In the genomic region with DNA sequence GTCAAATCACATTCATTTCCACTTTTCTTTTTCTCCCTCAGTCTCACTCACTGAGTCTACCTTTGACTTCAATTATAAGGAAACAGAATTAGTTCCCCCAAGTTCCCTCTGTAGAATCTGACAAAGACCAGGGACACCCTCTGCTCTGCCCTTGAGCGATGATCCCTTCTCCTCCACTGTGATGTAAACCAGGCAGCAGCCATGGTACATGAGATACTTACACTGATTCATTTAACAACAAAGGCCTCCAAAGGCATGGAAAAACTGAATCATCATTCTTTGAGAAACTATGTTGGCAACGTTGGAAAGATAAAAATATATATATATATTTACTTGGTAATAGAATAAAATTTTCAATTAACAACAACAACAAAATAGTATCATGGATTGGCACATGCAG, we compare ENCODE assay signal across 2 cellular contexts.
A peak's percentile ranks its signal among the peaks of the same experiment; 100 is the strongest.
TF ChIP-seq lines count a peak whose summit lies in the region.

No MANE protein-coding gene starts in this region.

TF ChIP-seq in SK-N-SH, 30 proteins besides CTCF, POLR2A, EP300 and RAD21:
- TF ChIP-seq FOSL2 (IDR thresholded peaks at IDR 0.05; ENCODE audit: borderline replicate concordance, low read depth): 0 out of 2 replicates have a peak, but pooled peaks have one; percentile 6
- peak; percentile 31; the same call in 1 of the 2 replicates for TF ChIP-seq JUND (IDR thresholded peaks at IDR 0.05)
- no peak for TF ChIP-seq FOXM1 (IDR thresholded peaks at IDR 0.05; ENCODE audit: low read depth)
- no peak for TF ChIP-seq TEAD4 (IDR thresholded peaks at IDR 0.05; ENCODE audit: borderline replicate concordance, insufficient read depth)
- TF ChIP-seq PBX3 (IDR thresholded peaks at IDR 0.05): 0 out of 2 replicates have a peak, but pooled peaks have one; percentile 11
- peak; percentile 36; the same call in 1 of the 2 replicates for TF ChIP-seq TCF12 (IDR thresholded peaks at IDR 0.05)

TF ChIP-seq in H1, 55 proteins besides CTCF, POLR2A, EP300 and RAD21:
- no peak for TF ChIP-seq CBX8 (IDR thresholded peaks at IDR 0.05; ENCODE audit: borderline replicate concordance, low read depth, low read length)
- TF ChIP-seq ZNF274 (IDR thresholded peaks at IDR 0.05; ENCODE audit: borderline replicate concordance, extremely low read depth, low read length): no peak
- no peak for TF ChIP-seq SP4 (IDR thresholded peaks at IDR 0.05; ENCODE audit: low read length)
- TF ChIP-seq KDM1A (IDR thresholded peaks at IDR 0.05; ENCODE audit: borderline replicate concordance, low read length): no peak
